Comparison of ENCODE assay signal across 15 cellular contexts in genomic region chr1:41621256-41621655, GRCh38.
A peak's percentile ranks its signal among the peaks of the same experiment; 100 is the strongest.
DNase-seq lines count a peak whose midpoint lies in the region; ATAC-seq and FAIRE-seq lines count a peak whose summit lies in the region.
"Had no signal": no experiment of that assay in that cellular context is flagged by ENCODE, and none has a peak within 500 bp of the region (broad histone marks: within the 10 kb centered on the region; RNA-seq: fewer than 3 reads in every experiment).

No MANE protein-coding gene starts in this region.

- no peak for FAIRE-seq in HTR-8/SVneo (lab: Jason Lieb, UNC)
- FAIRE-seq: A204.1, HepG2 had no signal

- CTCF ChIA-PET in activated naive CD4-positive, alpha-beta T cell treated with anti-CD3 and anti-CD28 coated beads for 36 hours (lab: Charles Lee): no interaction called here

- no peak for DNase-seq in activated naive CD4-positive, alpha-beta T cell treated with anti-CD3 and anti-CD28 coated beads for 36 hours
- no peak for DNase-seq in activated naive CD4-positive, alpha-beta T cell treated with anti-CD3 and anti-CD28 coated beads, Interleukin-2, amount 50 U/mL, for 72 hours (ENCODE audit: low spot score in 2 of 2)
- DNase-seq in activated T-helper 1 cell treated with anti-CD3 and anti-CD28 coated beads, Interleukin-12 subunit alpha, Interleukin-12 subunit beta, Interleukin-2, Interleukin-4 antibody, amounts not matched to agents 30 ng/mL and 10 ng/mL and 1 ng/mL, durations not matched to agents 14 hours and 24 hours and 36 hours (ENCODE audit: low spot score): no peak
- peak; percentile 43 for DNase-seq in islet precursor cell
- DNase-seq in stimulated activated effector memory CD8-positive, alpha-beta T cell treated with anti-CD3 and anti-CD28 coated beads, Interleukin-12 subunit alpha, Interleukin-12 subunit beta, amount 100 ng/mL, for 72 hours (ENCODE audit: low spot score in 2 of 2): no peak
- DNase-seq in effector memory CD8-positive, alpha-beta T cell: no peak
- DNase-seq in HTR-8/SVneo (ENCODE audit: insufficient read length, low spot score): no peak
- no peak for DNase-seq in NCI-H748 treated with DMSO at 0.1 percent for 48 hours (lab: John Stamatoyannopoulos, UW)
- DNase-seq: BE2C; CD4-positive, alpha-beta memory T cell; GDM1; HFFc6 had no signal

- no peak overlapping the region for H3K4me3 Mint-ChIP-seq in activated naive CD4-positive, alpha-beta T cell treated with anti-CD3 and anti-CD28 coated beads for 36 hours
- H3K4me3 Mint-ChIP-seq in activated T-helper 1 cell treated with anti-CD3 and anti-CD28 coated beads, Interleukin-12 subunit alpha, Interleukin-12 subunit beta, Interleukin-2, Interleukin-4 antibody, amounts not matched to agents 30 ng/mL and 10 ng/mL and 1 ng/mL, durations not matched to agents 14 hours and 24 hours and 36 hours: no peak overlapping the region
- no peak overlapping the region for H3K4me3 Mint-ChIP-seq in stimulated activated effector memory CD8-positive, alpha-beta T cell treated with anti-CD3 and anti-CD28 coated beads, Interleukin-12 subunit alpha, Interleukin-12 subunit beta, amount 100 ng/mL, for 72 hours
- no peak overlapping the region for H3K4me3 Mint-ChIP-seq in effector memory CD8-positive, alpha-beta T cell
- H3K4me3 Mint-ChIP-seq: CD4-positive, alpha-beta memory T cell; GM23338; HFFc6 had no signal

- H3K9me3 Mint-ChIP-seq in activated naive CD4-positive, alpha-beta T cell treated with anti-CD3 and anti-CD28 coated beads for 36 hours: no peaks in the 10 kb centered on the region
- no peaks in the 10 kb centered on the region for H3K9me3 Mint-ChIP-seq in activated naive CD4-positive, alpha-beta T cell treated with anti-CD3 and anti-CD28 coated beads, Interleukin-2, amount 50 U/mL, for 72 hours
- no peaks in the 10 kb centered on the region for H3K9me3 Mint-ChIP-seq in activated T-helper 1 cell treated with anti-CD3 and anti-CD28 coated beads, Interleukin-12 subunit alpha, Interleukin-12 subunit beta, Interleukin-2, Interleukin-4 antibody, amounts not matched to agents 30 ng/mL and 10 ng/mL and 1 ng/mL, durations not matched to agents 14 hours and 24 hours and 36 hours
- no peaks in the 10 kb centered on the region for H3K9me3 Mint-ChIP-seq in stimulated activated effector memory CD8-positive, alpha-beta T cell treated with anti-CD3 and anti-CD28 coated beads, Interleukin-12 subunit alpha, Interleukin-12 subunit beta, amount 100 ng/mL, for 72 hours
- no peaks in the 10 kb centered on the region for H3K9me3 Mint-ChIP-seq in effector memory CD8-positive, alpha-beta T cell
- H3K9me3 Mint-ChIP-seq: CD4-positive, alpha-beta memory T cell; GM23338; HFFc6 had no signal

- H3K27me3 Mint-ChIP-seq in activated naive CD4-positive, alpha-beta T cell treated with anti-CD3 and anti-CD28 coated beads for 36 hours (ENCODE audit: low read depth): no peaks in the 10 kb centered on the region
- H3K27me3 Mint-ChIP-seq in activated T-helper 1 cell treated with anti-CD3 and anti-CD28 coated beads, Interleukin-12 subunit alpha, Interleukin-12 subunit beta, Interleukin-2, Interleukin-4 antibody, amounts not matched to agents 30 ng/mL and 10 ng/mL and 1 ng/mL, durations not matched to agents 14 hours and 24 hours and 36 hours (ENCODE audit: insufficient read depth): no peaks in the 10 kb centered on the region
- H3K27me3 Mint-ChIP-seq in effector memory CD8-positive, alpha-beta T cell: no peaks in the 10 kb centered on the region
- H3K27me3 Mint-ChIP-seq: CD4-positive, alpha-beta memory T cell had no signal

- ATAC-seq in activated naive CD4-positive, alpha-beta T cell treated with anti-CD3 and anti-CD28 coated beads, Interleukin-2, amount 50 U/mL, for 72 hours: no peak
- no peak for ATAC-seq in stimulated activated effector memory CD8-positive, alpha-beta T cell treated with anti-CD3 and anti-CD28 coated beads, Interleukin-12 subunit alpha, Interleukin-12 subunit beta, amount 100 ng/mL, for 72 hours
- ATAC-seq in effector memory CD8-positive, alpha-beta T cell (replicated peaks): no peak
- ATAC-seq: GM23338, HepG2 had no signal

- intact Hi-C loops in activated naive CD4-positive, alpha-beta T cell treated with anti-CD3 and anti-CD28 coated beads for 36 hours (cut with micrococcal nuclease): no loop called here
- intact Hi-C loops in activated T-helper 1 cell treated with anti-CD3 and anti-CD28 coated beads, Interleukin-12 subunit alpha, Interleukin-12 subunit beta, Interleukin-2, Interleukin-4 antibody, amounts not matched to agents 30 ng/mL and 10 ng/mL and 1 ng/mL, durations not matched to agents 14 hours and 24 hours and 36 hours (cut with micrococcal nuclease): loop anchor here (5.0 kb wide), 1 partner anchor 49 kb away; no protein-coding TSS in a partner anchor

- peaks cover 39% of the 10 kb centered on the region for H3K36me3 Mint-ChIP-seq in activated naive CD4-positive, alpha-beta T cell treated with anti-CD3 and anti-CD28 coated beads for 36 hours (ENCODE audit: low read depth)
- H3K36me3 Mint-ChIP-seq in activated naive CD4-positive, alpha-beta T cell treated with anti-CD3 and anti-CD28 coated beads, Interleukin-2, amount 50 U/mL, for 72 hours: peaks cover 19% of the 10 kb centered on the region in 2 donors
- peaks cover 58% of the 10 kb centered on the region for H3K36me3 Mint-ChIP-seq in activated T-helper 1 cell treated with anti-CD3 and anti-CD28 coated beads, Interleukin-12 subunit alpha, Interleukin-12 subunit beta, Interleukin-2, Interleukin-4 antibody, amounts not matched to agents 30 ng/mL and 10 ng/mL and 1 ng/mL, durations not matched to agents 14 hours and 24 hours and 36 hours (ENCODE audit: low read depth)
- H3K36me3 Mint-ChIP-seq in stimulated activated effector memory CD8-positive, alpha-beta T cell treated with anti-CD3 and anti-CD28 coated beads, Interleukin-12 subunit alpha, Interleukin-12 subunit beta, amount 100 ng/mL, for 72 hours: peaks cover 55% of the 10 kb centered on the region
- peaks cover 6% of the 10 kb centered on the region for H3K36me3 Mint-ChIP-seq in effector memory CD8-positive, alpha-beta T cell (ENCODE audit: insufficient read depth)

- H3K27ac Mint-ChIP-seq in activated naive CD4-positive, alpha-beta T cell treated with anti-CD3 and anti-CD28 coated beads for 36 hours: peak overlapping the region; percentile 8
- peak overlapping the region in 1 of 2 donors; percentile 1 for H3K27ac Mint-ChIP-seq in activated naive CD4-positive, alpha-beta T cell treated with anti-CD3 and anti-CD28 coated beads, Interleukin-2, amount 50 U/mL, for 72 hours
- H3K27ac Mint-ChIP-seq in activated T-helper 1 cell treated with anti-CD3 and anti-CD28 coated beads, Interleukin-12 subunit alpha, Interleukin-12 subunit beta, Interleukin-2, Interleukin-4 antibody, amounts not matched to agents 30 ng/mL and 10 ng/mL and 1 ng/mL, durations not matched to agents 14 hours and 24 hours and 36 hours: peak overlapping the region; percentile 0
- H3K27ac Mint-ChIP-seq in stimulated activated effector memory CD8-positive, alpha-beta T cell treated with anti-CD3 and anti-CD28 coated beads, Interleukin-12 subunit alpha, Interleukin-12 subunit beta, amount 100 ng/mL, for 72 hours: peak overlapping the region; percentile 30
- H3K27ac Mint-ChIP-seq in effector memory CD8-positive, alpha-beta T cell: no peak overlapping the region
- H3K27ac Mint-ChIP-seq: GM23338 had no signal

- H3K4me1 Mint-ChIP-seq in activated naive CD4-positive, alpha-beta T cell treated with anti-CD3 and anti-CD28 coated beads for 36 hours (ENCODE audit: low read depth): peaks cover 35% of the 10 kb centered on the region
- H3K4me1 Mint-ChIP-seq in activated T-helper 1 cell treated with anti-CD3 and anti-CD28 coated beads, Interleukin-12 subunit alpha, Interleukin-12 subunit beta, Interleukin-2, Interleukin-4 antibody, amounts not matched to agents 30 ng/mL and 10 ng/mL and 1 ng/mL, durations not matched to agents 14 hours and 24 hours and 36 hours (ENCODE audit: low read depth): peaks cover 69% of the 10 kb centered on the region
- peaks cover 59% of the 10 kb centered on the region for H3K4me1 Mint-ChIP-seq in stimulated activated effector memory CD8-positive, alpha-beta T cell treated with anti-CD3 and anti-CD28 coated beads, Interleukin-12 subunit alpha, Interleukin-12 subunit beta, amount 100 ng/mL, for 72 hours
- H3K4me1 Mint-ChIP-seq in effector memory CD8-positive, alpha-beta T cell (ENCODE audit: low read depth in 2 of 2): peaks cover 30 to 47% of the 10 kb centered on the region in 2 donors

Comparison
In these comparisons a context has a peak if more than half of its experiments do, and no peak if none do; other contexts are left out.
1. H3K27ac Mint-ChIP-seq: peak in activated naive CD4-positive, alpha-beta T cell treated with anti-CD3 and anti-CD28 coated beads for 36 hours (single experiment), activated T-helper 1 cell treated with anti-CD3 and anti-CD28 coated beads, Interleukin-12 subunit alpha, Interleukin-12 subunit beta, Interleukin-2, Interleukin-4 antibody, amounts not matched to agents 30 ng/mL and 10 ng/mL and 1 ng/mL, durations not matched to agents 14 hours and 24 hours and 36 hours (single experiment) and stimulated activated effector memory CD8-positive, alpha-beta T cell treated with anti-CD3 and anti-CD28 coated beads, Interleukin-12 subunit alpha, Interleukin-12 subunit beta, amount 100 ng/mL, for 72 hours (single experiment); none in effector memory CD8-positive, alpha-beta T cell (0 of 2).